8 cellular contexts compared by ENCODE assay signal in genomic region chr20:45229264-45230056, GRCh38. TPM values are rescaled to one million over a fixed set of nuclear protein-coding genes. Genes with fewer than 3 reads are reported as not detected.
DNase-seq lines count a peak whose midpoint lies in the region; ATAC-seq and TF ChIP-seq lines count a peak whose summit lies in the region.

No MANE protein-coding gene starts in this region.

- peaks cover 33% of the 10 kb centered on the region for H3K27me3 Mint-ChIP-seq in Caco-2 (ENCODE audit: insufficient read depth, unreplicated experiment)

- peaks cover 7% of the 10 kb centered on the region for H3K9me3 Mint-ChIP-seq in Caco-2 (ENCODE audit: unreplicated experiment)

- H3K36me3 ChIP-seq in Caco-2 (ENCODE audit: control insufficient read depth, insufficient read depth, low read length): no peaks in the 10 kb centered on the region

- POLR2A ChIA-PET in Caco-2 (lab: Charles Lee): no interaction called here

- no peaks in the 10 kb centered on the region for H3K36me3 Mint-ChIP-seq in Caco-2 (ENCODE audit: insufficient read depth, unreplicated experiment)

- no peaks in the 10 kb centered on the region for H3K4me1 Mint-ChIP-seq in Caco-2 (ENCODE audit: low read depth, unreplicated experiment)

- no peaks in the 10 kb centered on the region for H3K27me3 ChIP-seq in Caco-2 (replicated peaks; ENCODE audit: control insufficient read depth, insufficient read depth, low read length)

- H3K9me3 ChIP-seq in Caco-2: peaks cover 2% of the 10 kb centered on the region

- intact Hi-C loops in Caco-2 (cut with micrococcal nuclease; ENCODE audit: unreplicated experiment): loop anchor here (5.0 kb wide), 1 partner anchor 187 kb away; no protein-coding TSS in a partner anchor

- TF ChIP-seq CTCF in Caco-2 (IDR thresholded peaks at IDR 0.05; ENCODE audit: insufficient read depth in 1 of 2, low read depth in 1 of 2, low read length in 1 of 2, severe bottlenecking in 1 of 2, unreplicated experiment in 1 of 2) (peak; percentile 83 to 93), HFF-Myc (IDR thresholded peaks at IDR 0.05; ENCODE audit: low read depth, low read length, missing control alignments) (peak; percentile 88), foreskin fibroblast (IDR thresholded peaks at IDR 0.05; ENCODE audit: low read depth, low read length) (peak; percentile 51)

- DNase-seq in Caco-2: peak; percentile 68 to 81
- no peak for DNase-seq in HFF-Myc (ENCODE audit: extremely low read depth, low read depth)
- DNase-seq in UCSD-AML1 (lab: John Stamatoyannopoulos, UW; ENCODE audit: unreplicated experiment): peak; percentile 25
- DNase-seq in foreskin fibroblast: peak in 1 of 2 donors; percentile 7
- DNase-seq in stimulated activated CD8-positive, alpha-beta memory T cell treated with anti-CD3 and anti-CD28 coated beads, Interleukin-7, amount 100 ng/mL, for 24 hours (ENCODE audit: low read depth): peak; percentile 30
- DNase-seq in DMS79 (lab: John Stamatoyannopoulos, UW): no peak

- peak overlapping the region; percentile 18 for H3K4me3 Mint-ChIP-seq in Caco-2 (ENCODE audit: unreplicated experiment)

- H3K4me3 ChIP-seq in Caco-2 (ENCODE audit: low read depth, low read length) (no peak overlapping the region), HFF-Myc (replicated peaks; ENCODE audit: low read depth, low read length) (no peak overlapping the region), foreskin fibroblast (ENCODE audit: low read depth in 1 of 2, low read length in 2 of 2) (no peak overlapping the region)

- no peak for ATAC-seq in HG03139 (IDR thresholded peaks at IDR 0.05; ENCODE audit: unreplicated experiment)
- no peak for ATAC-seq in HG02885 (IDR thresholded peaks at IDR 0.05; ENCODE audit: poor library complexity, unreplicated experiment)

- no peaks in the 10 kb centered on the region for H3K4me1 ChIP-seq in Caco-2

- no peak overlapping the region for H3K27ac Mint-ChIP-seq in Caco-2 (ENCODE audit: unreplicated experiment)

- CTCF ChIA-PET in Caco-2 (lab: Charles Lee): interaction anchor here (0.5 to 1.8 kb wide), 9 partner anchors 64 to 278 kb away, joined by 3 to 16 read pairs (median 3); no protein-coding TSS in a partner anchor

- no TSS peak for BruUV-seq in Caco-2 (replicated peaks; lab: Mats Ljungman, UMichigan)

RNA-seq across cellular contexts. Expression of gene SEMG2, which starts 8.3 kb away (rescaled TPM):
- not detected in 2 replicates for total RNA-seq in Caco-2 (2022)

RNA-seq across cellular contexts. Expression of gene SEMG1, which starts 22.6 kb away (rescaled TPM):
- total RNA-seq in Caco-2 (2022): not detected in 2 replicates

RNA-seq across cellular contexts. Expression of gene SLPI, which starts 24.9 kb away (rescaled TPM):
- total RNA-seq in Caco-2 (2022): 3.0 TPM in 2 replicates

RNA-seq across cellular contexts. Expression of gene PI3, which starts 54.8 kb away (rescaled TPM):
- 3.7 and 6.8 TPM in 2 replicates for total RNA-seq in Caco-2 (2022)

Comparison
In these comparisons a context has a peak if more than half of its experiments do, and no peak if none do; other contexts are left out.
1. DNase-seq: peak in Caco-2 (2 of 2), UCSD-AML1 (single experiment) and stimulated activated CD8-positive, alpha-beta memory T cell treated with anti-CD3 and anti-CD28 coated beads, Interleukin-7, amount 100 ng/mL, for 24 hours (single experiment); none in HFF-Myc (single experiment) and DMS79 (single experiment).
2. Peak in every context shown above with its lines, with median percentiles within 50 percentile points of each other: CTCF ChIP-seq.